In the genomic region with DNA sequence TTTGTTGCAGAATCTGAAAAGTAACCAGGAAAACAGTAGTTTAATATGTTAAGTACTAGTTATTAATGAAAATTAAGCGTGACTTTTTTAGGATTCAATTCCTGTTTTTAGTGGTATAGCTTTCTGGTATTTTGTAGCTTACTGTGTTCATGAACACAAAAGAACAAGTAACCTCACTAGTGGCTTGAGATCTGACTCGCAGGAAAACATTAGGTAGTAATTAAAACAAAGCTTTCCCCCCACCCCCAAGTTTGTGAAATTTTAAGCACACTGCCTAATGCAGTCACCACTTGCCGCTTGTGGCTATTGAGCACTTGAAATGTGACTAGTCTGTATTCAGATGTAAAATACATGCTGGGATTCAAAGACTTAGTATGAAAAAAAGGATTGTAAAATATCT, we compare ENCODE assay signal across 15 cellular contexts.
DNase-seq lines count a peak whose midpoint lies in the region; ATAC-seq and TF ChIP-seq lines count a peak whose summit lies in the region.
"Had no signal": no experiment of that assay in that cellular context is flagged by ENCODE, and none has a peak within 500 bp of the region (broad histone marks: within the 10 kb centered on the region; RNA-seq: fewer than 3 reads in every experiment).

No MANE protein-coding gene starts in this region.

- ATAC-seq in GM19455 (IDR thresholded peaks at IDR 0.05; ENCODE audit: unreplicated experiment), result peak; percentile 65
- ATAC-seq in HG03457 (IDR thresholded peaks at IDR 0.05; ENCODE audit: unreplicated experiment), result peak; percentile 30
- ATAC-seq in HG02938 (IDR thresholded peaks at IDR 0.05; ENCODE audit: unreplicated experiment), result no peak

- peaks cover 9% of the 10 kb centered on the region; the same call in 1 of the 2 replicates for H3F3A ChIP-seq in DOHH2 (ENCODE audit: control insufficient read depth, insufficient read depth)

- no peak overlapping the region for H2AFZ ChIP-seq in OCI-LY3 (ENCODE audit: low read depth, low read length)

- H3K36me3 ChIP-seq in DOHH2 (ENCODE audit: control insufficient read depth, low read length) (peaks cover 12% of the 10 kb centered on the region), OCI-LY3 (replicated peaks; ENCODE audit: low read depth, low read length) (no peaks in the 10 kb centered on the region)
- H3K36me3 ChIP-seq: cardiac muscle cell, SJSA1 had no signal

- H3K27me3 ChIP-seq in DOHH2 (ENCODE audit: control insufficient read depth, low read length), result no peaks in the 10 kb centered on the region
- H3K27me3 ChIP-seq in OCI-LY3 (ENCODE audit: low read depth, low read length), result 0 out of 2 replicates have a peak, but pooled peaks cover 4% of the 10 kb centered on the region
- H3K27me3 ChIP-seq: cardiac muscle cell, SJSA1 had no signal

- TF ChIP-seq CTCF in DOHH2 (IDR thresholded peaks at IDR 0.05; ENCODE audit: low read depth, low read length, poor library complexity, severe bottlenecking) (no peak), OCI-LY3 (IDR thresholded peaks at IDR 0.05; ENCODE audit: low read depth, low read length) (no peak)

- no peak for DNase-seq in activated effector memory CD4-positive, alpha-beta T cell treated with anti-CD3 and anti-CD28 coated beads, Interleukin-2, amount 50 U/mL, for 16 hours
- DNase-seq in CD1c-positive myeloid dendritic cell (ENCODE audit: extremely low spot score) (no peak), GOT3 (lab: John Stamatoyannopoulos, UW) (no peak)
- DNase-seq: activated gamma-delta T cell, EL, erythroblast, NCI-H446 treated with DMSO at 0.1 percent for 48 hours, trophoblast cell had no signal

- H3K4me3 ChIP-seq in DOHH2 (ENCODE audit: low read length), result 0 out of 2 replicates have a peak overlapping the region, but pooled peaks have one; percentile 8
- peak overlapping the region; percentile 31; the same call in 1 of the 2 replicates for H3K4me3 ChIP-seq in OCI-LY3 (ENCODE audit: low read length)
- H3K4me3 ChIP-seq: cardiac muscle cell, SJSA1 had no signal

- no peaks in the 10 kb centered on the region for H3K9me2 ChIP-seq in DOHH2 (replicated peaks; ENCODE audit: control insufficient read depth, low read length)

- H3K4me1 ChIP-seq in DOHH2 (ENCODE audit: control insufficient read depth, low read length) (peaks cover 57% of the 10 kb centered on the region), OCI-LY3 (ENCODE audit: low read length) (peaks cover 34% of the 10 kb centered on the region)
- H3K4me1 ChIP-seq: SJSA1 had no signal

- H3K9me3 ChIP-seq in DOHH2 (ENCODE audit: control insufficient read depth, insufficient read depth, low read length) (peaks cover 10% of the 10 kb centered on the region), OCI-LY3 (ENCODE audit: insufficient read depth, low read length) (no peaks in the 10 kb centered on the region)
- H3K9me3 ChIP-seq: SJSA1 had no signal

- H4K20me1 ChIP-seq in DOHH2 (ENCODE audit: control insufficient read depth, insufficient read depth, low read depth, low read length) (no peaks in the 10 kb centered on the region), OCI-LY3 (ENCODE audit: insufficient read depth, low read length) (0 out of 2 replicates have a peak, but pooled peaks cover 3% of the 10 kb centered on the region)

- no peak overlapping the region for H3K9ac ChIP-seq in OCI-LY3 (ENCODE audit: low read length)

- H3K4me2 ChIP-seq in DOHH2 (ENCODE audit: low read length) (peak overlapping the region; percentile 56), OCI-LY3 (ENCODE audit: low read length) (peak overlapping the region; percentile 58)

- H3K27ac ChIP-seq in DOHH2 (ENCODE audit: low read depth, low read length), result peak overlapping the region; percentile 6; the same call in 1 of the 2 replicates
- H3K27ac ChIP-seq in OCI-LY3 (ENCODE audit: low read length), result no peak overlapping the region
- H3K27ac ChIP-seq: cardiac muscle cell, SJSA1 had no signal

- H3K79me2 ChIP-seq in DOHH2 (ENCODE audit: control insufficient read depth, low read length), result no peaks in the 10 kb centered on the region
- no peaks in the 10 kb centered on the region for H3K79me2 ChIP-seq in OCI-LY3 (ENCODE audit: low read length)
